1 cellular context compared by ENCODE assay signal in the genomic region with DNA sequence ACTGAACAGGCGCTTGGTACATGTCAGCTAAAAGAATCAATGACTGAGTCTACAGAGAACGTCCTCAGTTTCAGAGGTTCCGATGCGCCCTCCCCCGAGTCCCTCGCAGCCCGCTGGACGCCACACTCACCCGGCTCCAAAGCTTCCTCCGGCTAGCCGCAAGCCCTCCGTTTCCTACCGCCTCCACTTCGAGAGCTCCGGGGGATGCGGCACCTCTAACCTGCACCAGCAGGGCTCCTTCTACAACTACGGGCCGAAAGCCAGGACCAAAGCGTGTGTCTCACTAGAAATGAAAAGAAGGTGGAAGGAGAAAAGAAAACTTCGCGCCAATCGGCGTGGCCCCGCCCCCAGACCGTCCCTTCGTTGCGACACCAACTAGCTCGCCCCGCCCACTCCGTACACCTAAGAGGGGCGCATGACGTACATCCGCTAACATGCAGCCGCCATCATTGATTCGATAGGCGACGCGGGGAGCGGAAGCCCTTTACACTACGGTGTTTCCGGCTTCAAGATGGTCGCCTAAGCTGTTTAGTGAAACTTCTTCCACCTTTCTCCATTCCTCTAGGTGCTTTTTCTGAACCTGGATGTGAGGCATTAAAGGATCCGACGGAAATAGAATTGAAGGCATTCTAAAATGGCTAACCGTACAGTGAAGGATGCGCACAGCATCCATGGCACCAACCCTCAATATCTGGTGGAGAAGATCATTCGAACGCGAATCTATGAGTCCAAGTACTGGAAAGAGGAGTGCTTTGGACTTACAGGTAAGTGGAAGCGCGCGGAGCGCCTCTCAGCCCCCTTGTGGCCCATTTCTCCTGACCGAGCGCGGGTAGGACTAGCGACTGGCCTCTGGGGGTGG.
TF ChIP-seq lines count a peak whose summit lies in the region.

A gene (minus strand): TSS at position 308 of the 859 bp plus-strand sequence. CDS start 2,200 bp downstream, outside the sequence.
A gene with protein sequence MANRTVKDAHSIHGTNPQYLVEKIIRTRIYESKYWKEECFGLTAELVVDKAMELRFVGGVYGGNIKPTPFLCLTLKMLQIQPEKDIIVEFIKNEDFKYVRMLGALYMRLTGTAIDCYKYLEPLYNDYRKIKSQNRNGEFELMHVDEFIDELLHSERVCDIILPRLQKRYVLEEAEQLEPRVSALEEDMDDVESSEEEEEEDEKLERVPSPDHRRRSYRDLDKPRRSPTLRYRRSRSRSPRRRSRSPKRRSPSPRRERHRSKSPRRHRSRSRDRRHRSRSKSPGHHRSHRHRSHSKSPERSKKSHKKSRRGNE (plus strand): TSS at position 487 of the 859 bp plus-strand sequence. CDS start 148 bp downstream, at position 635.

TF ChIP-seq in GM12878, 131 proteins besides CTCF, POLR2A, EP300 and RAD21 (continued from another document):
- TF ChIP-seq, protein P1, sequence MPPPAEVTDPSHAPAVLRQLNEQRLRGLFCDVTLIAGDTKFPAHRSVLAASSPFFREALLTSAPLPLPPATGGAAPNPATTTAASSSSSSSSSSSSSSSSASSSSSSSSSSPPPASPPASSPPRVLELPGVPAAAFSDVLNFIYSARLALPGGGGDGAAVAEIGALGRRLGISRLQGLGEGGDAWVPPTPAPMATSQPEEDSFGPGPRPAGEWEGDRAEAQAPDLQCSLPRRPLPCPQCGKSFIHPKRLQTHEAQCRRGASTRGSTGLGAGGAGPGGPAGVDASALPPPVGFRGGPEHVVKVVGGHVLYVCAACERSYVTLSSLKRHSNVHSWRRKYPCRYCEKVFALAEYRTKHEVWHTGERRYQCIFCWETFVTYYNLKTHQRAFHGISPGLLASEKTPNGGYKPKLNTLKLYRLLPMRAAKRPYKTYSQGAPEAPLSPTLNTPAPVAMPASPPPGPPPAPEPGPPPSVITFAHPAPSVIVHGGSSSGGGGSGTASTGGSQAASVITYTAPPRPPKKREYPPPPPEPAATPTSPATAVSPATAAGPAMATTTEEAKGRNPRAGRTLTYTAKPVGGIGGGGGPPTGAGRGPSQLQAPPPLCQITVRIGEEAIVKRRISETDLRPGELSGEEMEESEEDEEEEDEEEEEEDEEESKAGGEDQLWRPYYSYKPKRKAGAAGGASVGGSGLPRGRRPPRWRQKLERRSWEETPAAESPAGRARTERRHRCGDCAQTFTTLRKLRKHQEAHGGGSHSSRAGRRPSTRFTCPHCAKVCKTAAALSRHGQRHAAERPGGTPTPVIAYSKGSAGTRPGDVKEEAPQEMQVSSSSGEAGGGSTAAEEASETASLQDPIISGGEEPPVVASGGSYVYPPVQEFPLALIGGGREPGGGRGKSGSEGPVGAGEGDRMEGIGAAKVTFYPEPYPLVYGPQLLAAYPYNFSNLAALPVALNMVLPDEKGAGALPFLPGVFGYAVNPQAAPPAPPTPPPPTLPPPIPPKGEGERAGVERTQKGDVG (CRISPR knock-in tag; IDR thresholded peaks at IDR 0.05) = no peak
- TF ChIP-seq FOS (IDR thresholded peaks at IDR 0.05; ENCODE audit: borderline replicate concordance, extremely low read depth, insufficient read length) (no peak), NR2F1 (conservative IDR thresholded peaks at IDR 0.05) (no peak), PAX8 (IDR thresholded peaks at IDR 0.05) (peak; percentile 66; the same call in 1 of the 2 replicates), ZNF207 (IDR thresholded peaks at IDR 0.05; ENCODE audit: borderline replicate concordance) (no peak), ZNF622 (IDR thresholded peaks at IDR 0.05) (no peak), RFX5 (IDR thresholded peaks at IDR 0.05; ENCODE audit: low read depth, low read length) (no peak)
